ENCODE assay signal across 33 cellular contexts in genomic region chr18:71134122-71134521, GRCh38.
DNase-seq lines count a peak whose midpoint lies in the region; ATAC-seq, FAIRE-seq and TF ChIP-seq lines count a peak whose summit lies in the region.
"Had no signal": no experiment of that assay in that cellular context is flagged by ENCODE, and none has a peak within 500 bp of the region (broad histone marks: within the 10 kb centered on the region; RNA-seq: fewer than 3 reads in every experiment).

No MANE protein-coding gene starts in this region.

- BruUV-seq in HepG2 (replicated peaks; lab: Mats Ljungman, UMichigan) (no TSS peak), IMR-90 (replicated peaks; lab: Mats Ljungman, UMichigan) (no TSS peak)

- TF ChIP-seq POLR2A in HepG2 (IDR thresholded peaks at IDR 0.05; ENCODE audit: insufficient read depth in 1 of 2, low read depth in 2 of 2, low read length in 2 of 2) (no peak), right lobe of liver (IDR thresholded peaks at IDR 0.05) (no peak), A549 (IDR thresholded peaks at IDR 0.05; ENCODE audit: low read length) (no peak), IMR-90 (IDR thresholded peaks at IDR 0.05; ENCODE audit: low read depth, low read length) (no peak), esophagus squamous epithelium (IDR thresholded peaks at IDR 0.05) (no peak)

- POLR2A ChIA-PET in HepG2 (lab: Yijun Ruan, JAX): no interaction called here
- POLR2A ChIA-PET in A549 (lab: Yijun Ruan, JAX): no interaction called here
- POLR2A ChIA-PET in IMR-90 (lab: Charles Lee; ENCODE audit: unreplicated experiment): no interaction called here

- no peak overlapping the region for H3K14ac ChIP-seq in IMR-90 (replicated peaks; ENCODE audit: low read depth, low read length)

- intact Hi-C loops in HepG2 (cut with micrococcal nuclease; ENCODE audit: unreplicated experiment): no loop called here
- intact Hi-C loops in right lobe of liver (cut with DNase I): no loop called here
- intact Hi-C loops in IMR-90 (cut with micrococcal nuclease): no loop called here
- intact Hi-C loops in esophagus squamous epithelium (cut with DNase I): no loop called here

- no peak overlapping the region for H2BK15ac ChIP-seq in IMR-90 (ENCODE audit: low read depth, low read length)

- DNase-seq in HepG2 (ENCODE audit: low spot score) (no peak), right lobe of liver (no peak), A549 (ENCODE audit: low read depth in 1 of 2, low spot score in 1 of 2) (no peak), IMR-90 (no peak), esophagus squamous epithelium (lab: John Stamatoyannopoulos, UW) (no peak)
- DNase-seq: 8988T; ACHN; AML-193; BE2C; C1 segment of cervical spinal cord; Caco-2; Calu3; CD4-positive, alpha-beta memory T cell; CD4-positive, alpha-beta T cell; CD4-positive, CD25-positive, alpha-beta regulatory T cell; CD8-positive, alpha-beta memory T cell; CD8-positive, alpha-beta T cell; COR-L47; DMS 273 treated with DMSO at 0.1 percent for 48 hours; DMS153; DMS53; DMS79; DMS79 treated with DMSO at 0.1 percent for 48 hours; DND-41; EL had no signal

- H2BK20ac ChIP-seq in IMR-90 (ENCODE audit: low read depth, low read length): no peak overlapping the region

- H2AK9ac ChIP-seq in IMR-90 (replicated peaks; ENCODE audit: low read depth, low read length, poor library complexity): no peak overlapping the region

- in situ Hi-C loops in HepG2 (cut with HindIII; ENCODE audit: extremely low pct_ligation_motif_present, low pct_unique_long_range_greater_than_20kb) (no loop called here), IMR-90 (cut with MboI; ENCODE audit: low sequenced_read_pairs) (no loop called here)

- dilution Hi-C loops in IMR-90 (cut with HindIII; ENCODE audit: low sequenced_read_pairs, unreplicated experiment): no loop called here

- no peak for TF ChIP-seq CTCF in HepG2 (CRISPR knock-in tag; IDR thresholded peaks at IDR 0.05)
- TF ChIP-seq CTCF in right lobe of liver (IDR thresholded peaks at IDR 0.05): no peak
- no peak for TF ChIP-seq CTCF in A549 (IDR thresholded peaks at IDR 0.05)
- TF ChIP-seq CTCF in IMR-90 (conservative IDR thresholded peaks at IDR 0.05; ENCODE audit: low read depth, low read length): no peak
- TF ChIP-seq CTCF in esophagus squamous epithelium (IDR thresholded peaks at IDR 0.05): no peak

- H3K79me1 ChIP-seq in IMR-90 (ENCODE audit: low read depth in 1 of 2, low read length in 2 of 2): no peaks in the 10 kb centered on the region

- H3K36me3 Mint-ChIP-seq in activated T-helper 17 cell treated with anti-CD3 and anti-CD28 coated beads, Interleukin-2, amount 50 U/mL, for 72 hours (ENCODE audit: low read depth): no peaks in the 10 kb centered on the region
- H3K36me3 Mint-ChIP-seq: CD14-positive monocyte; CD4-positive, CD25-positive, alpha-beta regulatory T cell; CD8-positive, alpha-beta memory T cell; CD8-positive, alpha-beta T cell had no signal

- no peak overlapping the region for H2AK5ac ChIP-seq in IMR-90 (ENCODE audit: low read depth, low read length)

- H3K27me3 Mint-ChIP-seq in activated T-helper 17 cell treated with anti-CD3 and anti-CD28 coated beads, Interleukin-2, amount 50 U/mL, for 72 hours: no peaks in the 10 kb centered on the region
- H3K27me3 Mint-ChIP-seq: B cell; CD4-positive, alpha-beta memory T cell; CD4-positive, alpha-beta T cell; CD4-positive, CD25-positive, alpha-beta regulatory T cell had no signal

- peaks cover 4% of the 10 kb centered on the region for H3K9me3 Mint-ChIP-seq in activated T-helper 17 cell treated with anti-CD3 and anti-CD28 coated beads, Interleukin-2, amount 50 U/mL, for 72 hours
- H3K9me3 Mint-ChIP-seq: CD4-positive, alpha-beta T cell had no signal

- no peak overlapping the region for H2BK5ac ChIP-seq in IMR-90 (ENCODE audit: low read depth, low read length, poor library complexity, severe bottlenecking)

- no peaks in the 10 kb centered on the region for H4K20me1 ChIP-seq in HepG2 (ENCODE audit: insufficient read depth, low read length)
- no peaks in the 10 kb centered on the region for H4K20me1 ChIP-seq in IMR-90 (ENCODE audit: insufficient read depth, low read length)
- H4K20me1 ChIP-seq: BLaER1; BLaER1 treated with 17β-estradiol and CSF1 and Interleukin-3, amounts not matched to agents 10 nM and 100 nM had no signal

- H3K4me1 ChIP-seq in HepG2 (ENCODE audit: insufficient read depth, low read length) (no peaks in the 10 kb centered on the region), right lobe of liver (no peaks in the 10 kb centered on the region), A549 (no peaks in the 10 kb centered on the region), IMR-90 (ENCODE audit: control insufficient read depth, insufficient read depth, low read length) (no peaks in the 10 kb centered on the region), esophagus squamous epithelium (no peaks in the 10 kb centered on the region)
- H3K4me1 ChIP-seq: BE2C; BLaER1; BLaER1 treated with 17β-estradiol and CSF1 and Interleukin-3, amounts not matched to agents 10 nM and 100 nM; Caco-2 had no signal

- H3K79me2 ChIP-seq in HepG2 (ENCODE audit: insufficient read depth, low read length): no peaks in the 10 kb centered on the region

- H2AFZ ChIP-seq in HepG2 (ENCODE audit: low read length) (no peak overlapping the region), IMR-90 (replicated peaks; ENCODE audit: low read length, poor library complexity) (no peak overlapping the region)

- H3K4me1 Mint-ChIP-seq in activated T-helper 17 cell treated with anti-CD3 and anti-CD28 coated beads, Interleukin-2, amount 50 U/mL, for 72 hours: no peaks in the 10 kb centered on the region
- H3K4me1 Mint-ChIP-seq: B cell; CD14-positive monocyte; CD4-positive, alpha-beta memory T cell; CD4-positive, CD25-positive, alpha-beta regulatory T cell; CD8-positive, alpha-beta memory T cell had no signal

- no peaks in the 10 kb centered on the region for H3K36me3 ChIP-seq in HepG2 (replicated peaks in 1 of 2; ENCODE audit: control insufficient read depth in 1 of 2, insufficient read depth in 2 of 2, low read length in 2 of 2)
- H3K36me3 ChIP-seq in right lobe of liver: no peaks in the 10 kb centered on the region
- H3K36me3 ChIP-seq in IMR-90 (ENCODE audit: control insufficient read depth, insufficient read depth, low read length): no peaks in the 10 kb centered on the region
- no peaks in the 10 kb centered on the region for H3K36me3 ChIP-seq in esophagus squamous epithelium
- H3K36me3 ChIP-seq: BE2C; BLaER1; BLaER1 treated with 17β-estradiol and CSF1 and Interleukin-3, amounts not matched to agents 10 nM and 100 nM had no signal

- ATAC-seq in HepG2 (no peak), right lobe of liver (no peak), A549 (no peak), IMR-90 (ENCODE audit: low read depth) (no peak)
- ATAC-seq in activated T-helper 17 cell treated with anti-CD3 and anti-CD28 coated beads, Interleukin-2, amount 50 U/mL, for 72 hours (replicated peaks): no peak
- ATAC-seq: CD8-positive, alpha-beta T cell had no signal

- H3K27ac Mint-ChIP-seq in activated T-helper 17 cell treated with anti-CD3 and anti-CD28 coated beads, Interleukin-2, amount 50 U/mL, for 72 hours: no peak overlapping the region
- H3K27ac Mint-ChIP-seq: B cell; CD14-positive monocyte; CD4-positive, alpha-beta memory T cell; CD4-positive, alpha-beta T cell; CD4-positive, CD25-positive, alpha-beta regulatory T cell; CD8-positive, alpha-beta memory T cell; CD8-positive, alpha-beta T cell had no signal

- CTCF ChIA-PET in HepG2 (lab: Yijun Ruan, JAX; ENCODE audit: low intra/inter-chr PET ratio, low total read pairs): no interaction called here
- CTCF ChIA-PET in A549 (lab: Yijun Ruan, JAX): no interaction called here
- CTCF ChIA-PET in IMR-90 (lab: Yijun Ruan, JAX): no interaction called here

- H3K9me3 ChIP-seq in HepG2 (ENCODE audit: low read length) (no peaks in the 10 kb centered on the region), right lobe of liver (no peaks in the 10 kb centered on the region), A549 (no peaks in the 10 kb centered on the region), IMR-90 (ENCODE audit: control insufficient read depth, insufficient read depth, low read length) (peaks cover 4% of the 10 kb centered on the region), esophagus squamous epithelium (peaks cover 0 to 3% (median 0%) of the 10 kb centered on the region in 3 donors)
- H3K9me3 ChIP-seq: BE2C, BLaER1, Caco-2 had no signal

- H3K9me1 ChIP-seq in IMR-90 (ENCODE audit: insufficient read depth, low read length): no peaks in the 10 kb centered on the region

- H4K8ac ChIP-seq in IMR-90 (ENCODE audit: low read depth in 2 of 2, low read length in 2 of 2): no peak overlapping the region

- H4K91ac ChIP-seq in IMR-90 (ENCODE audit: insufficient read depth, low read depth, low read length): no peak overlapping the region

- WGBS in HepG2 (ENCODE audit: low lambda C conversion rate): 20% methylated on average over 4 of the region's 4 CpGs
- WGBS in right lobe of liver (ENCODE audit: insufficient coverage, low coverage, low lambda C conversion rate, missing lambda C conversion rate): 51% methylated on average over 4 of the region's 4 CpGs
- 14% methylated on average over 4 of the region's 4 CpGs for WGBS in A549 (ENCODE audit: missing lambda C conversion rate)
- no CpG with 5 or more reads among the region's 4 CpGs for WGBS in IMR-90 (ENCODE audit: extremely low coverage in 2 of 2, insufficient read length in 1 of 2), 2 experiments
- 47 to 56% methylated on average over 4 of the region's 4 CpGs for WGBS in esophagus squamous epithelium, 2 donors

- H3K4me2 ChIP-seq in HepG2 (ENCODE audit: low read depth, low read length): no peak overlapping the region
- no peak overlapping the region for H3K4me2 ChIP-seq in A549
- no peak overlapping the region for H3K4me2 ChIP-seq in IMR-90 (ENCODE audit: low read depth, low read length)
- H3K4me2 ChIP-seq: BLaER1; BLaER1 treated with 17β-estradiol and CSF1 and Interleukin-3, amounts not matched to agents 10 nM and 100 nM had no signal

- no peak overlapping the region for H3K18ac ChIP-seq in IMR-90 (ENCODE audit: low read depth, low read length)

- H3K27ac ChIP-seq in HepG2 (ENCODE audit: extremely low read length, insufficient read depth, low read length) (no peak overlapping the region), right lobe of liver (no peak overlapping the region), A549 (no peak overlapping the region), IMR-90 (ENCODE audit: insufficient read depth, low read length) (no peak overlapping the region), esophagus squamous epithelium (no peak overlapping the region)
- H3K27ac ChIP-seq: 22Rv1; BLaER1; BLaER1 treated with 17β-estradiol and CSF1 and Interleukin-3, amounts not matched to agents 10 nM and 100 nM; C4-2B had no signal

- TF ChIP-seq EP300 in HepG2 (IDR thresholded peaks at IDR 0.05; ENCODE audit: low read depth in 2 of 2, low read length in 2 of 2) (no peak), HepG2 (CRISPR knock-in tag; IDR thresholded peaks at IDR 0.05; ENCODE audit: borderline replicate concordance) (no peak), A549 (IDR thresholded peaks at IDR 0.05) (no peak)

- no peak overlapping the region for H3K23ac ChIP-seq in IMR-90 (ENCODE audit: low read depth, low read length)

- H3K4me3 ChIP-seq in HepG2 (replicated peaks in 1 of 3; ENCODE audit: insufficient read depth in 1 of 3, low read depth in 2 of 3, low read length in 3 of 3): no peak overlapping the region
- H3K4me3 ChIP-seq in right lobe of liver: no peak overlapping the region
- H3K4me3 ChIP-seq in A549: no peak overlapping the region
- H3K4me3 ChIP-seq in IMR-90 (ENCODE audit: insufficient read depth, low read depth, low read length): no peak overlapping the region
- no peak overlapping the region for H3K4me3 ChIP-seq in esophagus squamous epithelium
- H3K4me3 ChIP-seq: BLaER1; BLaER1 treated with 17β-estradiol and CSF1 and Interleukin-3, amounts not matched to agents 10 nM and 100 nM had no signal

- no peak overlapping the region for H3K56ac ChIP-seq in IMR-90 (ENCODE audit: extremely low read depth, insufficient read depth, low read length)

- no peak overlapping the region for H2BK120ac ChIP-seq in IMR-90 (ENCODE audit: low read depth, low read length)

- H3K4ac ChIP-seq in IMR-90 (ENCODE audit: low read depth, low read length): no peak overlapping the region

- no peak for TF ChIP-seq RAD21 in HepG2 (CRISPR knock-in tag; IDR thresholded peaks at IDR 0.05)
- no peak for TF ChIP-seq RAD21 in A549 (conservative IDR thresholded peaks at IDR 0.05 in 1 of 2, IDR thresholded peaks at IDR 0.05 in 1 of 2)
- no peak for TF ChIP-seq RAD21 in IMR-90 (IDR thresholded peaks at IDR 0.05; ENCODE audit: low read length)

- H3K27me3 ChIP-seq in HepG2 (ENCODE audit: control insufficient read depth in 1 of 2, insufficient read depth in 2 of 2, low read length in 2 of 2) (no peaks in the 10 kb centered on the region), right lobe of liver (no peaks in the 10 kb centered on the region), IMR-90 (ENCODE audit: control insufficient read depth, insufficient read depth, low read length) (no peaks in the 10 kb centered on the region), esophagus squamous epithelium (no peaks in the 10 kb centered on the region)
- H3K27me3 ChIP-seq: BE2C; BLaER1; BLaER1 treated with 17β-estradiol and CSF1 and Interleukin-3, amounts not matched to agents 10 nM and 100 nM had no signal

- H3K9ac ChIP-seq in HepG2 (ENCODE audit: insufficient read depth, low read depth, low read length) (no peak overlapping the region), IMR-90 (ENCODE audit: low read depth, low read length) (no peak overlapping the region)
- H3K9ac ChIP-seq: BLaER1; BLaER1 treated with 17β-estradiol and CSF1 and Interleukin-3, amounts not matched to agents 10 nM and 100 nM had no signal

- H3K4me3 Mint-ChIP-seq in activated T-helper 17 cell treated with anti-CD3 and anti-CD28 coated beads, Interleukin-2, amount 50 U/mL, for 72 hours: no peak overlapping the region
- H3K4me3 Mint-ChIP-seq: B cell; CD14-positive monocyte; CD4-positive, alpha-beta memory T cell; CD4-positive, alpha-beta T cell; CD4-positive, CD25-positive, alpha-beta regulatory T cell; CD8-positive, alpha-beta memory T cell; CD8-positive, alpha-beta T cell had no signal

- no peak overlapping the region for H4K5ac ChIP-seq in IMR-90 (ENCODE audit: low read depth, low read length)

- FAIRE-seq in HepG2 (lab: Jason Lieb, UNC) (no peak), A549 (lab: Jason Lieb, UNC) (no peak)
- FAIRE-seq: A204.1 had no signal

Comparison
In these comparisons a context has a peak if more than half of its experiments do, and no peak if none do; other contexts are left out.
1. Of the 38 proteins assayed by ChIP-seq in both HepG2 and A549: peak only in HepG2: none; only in A549: none; in both: MAFK; in neither: 37.